23 cellular contexts compared by ENCODE assay signal in the genomic region with DNA sequence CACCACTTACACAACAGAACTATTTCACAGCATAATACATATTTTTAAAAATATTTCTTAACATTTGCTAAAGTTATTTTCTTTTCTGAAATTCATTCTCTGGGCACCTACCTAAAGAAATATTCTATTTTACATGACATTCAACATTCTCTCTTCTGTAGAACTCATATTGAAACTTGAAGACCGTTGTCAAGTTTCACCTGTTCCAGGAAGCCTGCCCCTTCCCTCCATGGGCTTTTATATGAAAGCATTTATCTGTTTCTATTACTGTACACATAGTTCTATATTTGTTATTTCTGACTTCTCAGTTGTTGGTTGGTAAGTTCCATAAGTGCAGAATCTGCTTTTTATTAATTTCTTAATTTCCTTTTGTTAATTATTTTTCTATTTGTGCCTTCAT.
"Had no signal": no experiment of that assay in that cellular context is flagged by ENCODE, and none has a peak within 500 bp of the region (broad histone marks: within the 10 kb centered on the region; RNA-seq: fewer than 3 reads in every experiment).

No MANE protein-coding gene starts in this region.

- H3K4me3 ChIP-seq: adrenal gland, ascending aorta, left lung, lung, neural progenitor cell, right lobe of liver, skin epidermis, tibial artery had no signal

- H3K36me3 ChIP-seq: adrenal gland, ascending aorta, brain microvascular endothelial cell, left lung, neural progenitor cell, right lobe of liver, tibial artery had no signal

- H3K4me1 ChIP-seq: adrenal gland, ascending aorta, left lung, neural progenitor cell, right lobe of liver had no signal

- H3K9me3 ChIP-seq: adrenal gland, ascending aorta, left lung, right lobe of liver, tibial artery had no signal

- H3K27ac ChIP-seq: adrenal gland, ascending aorta, brain microvascular endothelial cell, left lung, neural progenitor cell, right lobe of liver, skin epidermis, tibial artery had no signal

- FAIRE-seq: endometrium had no signal

- H3K27me3 ChIP-seq: adrenal gland, ascending aorta, brain microvascular endothelial cell, left lung, neural progenitor cell, right lobe of liver, tibial artery had no signal

- ATAC-seq: activated T-cell treated with anti-CD3 and anti-CD28 coated beads, Interleukin-2, amount 50 U/mL, for 4 hours; left lung; naive thymus-derived CD8-positive, alpha-beta T cell; right lobe of liver; WTC11 had no signal

- DNase-seq: activated CD4-positive, alpha-beta T cell treated with anti-CD3 and anti-CD28 coated beads for 4 hours; activated CD4-positive, alpha-beta T cell treated with anti-CD3 and anti-CD28 coated beads, Interleukin-2, amount 50 U/mL, for 48 hours; activated CD8-positive, alpha-beta memory T cell treated with anti-CD3 and anti-CD28 coated beads, Interleukin-2, amount 50 U/mL, for 48 hours; activated naive CD4-positive, alpha-beta T cell; activated T-cell treated with anti-CD3 and anti-CD28 coated beads, Interleukin-2, amount 50 U/mL, for 4 hours; adrenal gland; brain microvascular endothelial cell; caudate nucleus; effector CD4-positive, alpha-beta T cell; erythroblast; foreskin fibroblast; left lung; naive thymus-derived CD8-positive, alpha-beta T cell; posterior cingulate gyrus; right lobe of liver; stimulated activated CD4-positive, alpha-beta T cell treated with anti-CD3 and anti-CD28 coated beads, Interleukin-1b, Interleukin-23, amount 100 ng/mL, for 48 hours; tibial artery had no signal
